17 cellular contexts compared by ENCODE assay signal in genomic region chr15:40796508-40796907, GRCh38. TPM values are rescaled to one million over a fixed set of nuclear protein-coding genes. Genes with fewer than 3 reads are reported as not detected.
A peak's percentile ranks its signal among the peaks of the same experiment; 100 is the strongest.
DNase-seq lines count a peak whose midpoint lies in the region; ATAC-seq and TF ChIP-seq lines count a peak whose summit lies in the region.
"Had no signal": no experiment of that assay in that cellular context is flagged by ENCODE, and none has a peak within 500 bp of the region (broad histone marks: within the 10 kb centered on the region; RNA-seq: fewer than 3 reads in every experiment).

No MANE protein-coding gene starts in this region.

- H3K27me3 Mint-ChIP-seq in GM23338 (ENCODE audit: insufficient read depth, low read depth, poor library complexity): peaks cover 9% of the 10 kb centered on the region
- H3K27me3 Mint-ChIP-seq: B cell; CD8-positive, alpha-beta memory T cell had no signal

- H3K36me3 ChIP-seq in GM23338 (ENCODE audit: insufficient read depth): no peaks in the 10 kb centered on the region
- peaks cover 4 to 12% of the 10 kb centered on the region in 2 donors for H3K36me3 ChIP-seq in psoas muscle (ENCODE audit: insufficient read depth in 1 of 2, low read depth in 1 of 2)
- H3K36me3 ChIP-seq in gastroesophageal sphincter: peaks cover 0 to 19% of the 10 kb centered on the region in 2 donors

- H3K4me1 ChIP-seq in GM23338 (ENCODE audit: insufficient read depth): peaks cover 50% of the 10 kb centered on the region
- H3K4me1 ChIP-seq in psoas muscle: peaks cover 14% of the 10 kb centered on the region
- H3K4me1 ChIP-seq in gastroesophageal sphincter: peaks cover 0 to 29% (median 2%) of the 10 kb centered on the region in 3 donors

- CTCF ChIA-PET in RWPE1 (lab: Yijun Ruan, JAX): interaction anchor here (1.2 kb wide), 1 partner anchor 62 kb away, joined by 5 read pairs; no protein-coding TSS in a partner anchor

- peaks cover 47% of the 10 kb centered on the region for H3K4me1 Mint-ChIP-seq in GM23338

- H3K79me2 ChIP-seq in GM23338 (replicated peaks; ENCODE audit: insufficient read depth): peaks cover 48% of the 10 kb centered on the region

- TF ChIP-seq EP300 in gastroesophageal sphincter (IDR thresholded peaks at IDR 0.05): no peak

- intact Hi-C loops in psoas muscle (cut with DNase I): no loop called here

- H3K9me3 Mint-ChIP-seq in GM23338: no peaks in the 10 kb centered on the region
- H3K9me3 Mint-ChIP-seq: CD8-positive, alpha-beta memory T cell had no signal

- no peak for TF ChIP-seq POLR2A in gastroesophageal sphincter (IDR thresholded peaks at IDR 0.05)

- H2AFZ ChIP-seq in GM23338: no peak overlapping the region

- H3K27ac ChIP-seq in GM23338 (ENCODE audit: low read depth) (peak overlapping the region; percentile 43; the same call in 1 of the 2 replicates), RWPE1 (peak overlapping the region; percentile 31), psoas muscle (peak overlapping the region; percentile 9), gastroesophageal sphincter (no peak overlapping the region)
- H3K27ac ChIP-seq: KMS-11 had no signal

- POLR2A ChIA-PET in RWPE1 (lab: Yijun Ruan, JAX; ENCODE audit: low non-redundant PET): no interaction called here

- no peaks in the 10 kb centered on the region for H3K27me3 ChIP-seq in GM23338 (ENCODE audit: insufficient read depth)
- H3K27me3 ChIP-seq in psoas muscle (ENCODE audit: insufficient read depth in 3 of 3, low read length in 2 of 3): no peaks in the 10 kb centered on the region
- no peaks in the 10 kb centered on the region for H3K27me3 ChIP-seq in gastroesophageal sphincter
- H3K27me3 ChIP-seq: MG63 had no signal

- H3K36me3 Mint-ChIP-seq in GM23338 (ENCODE audit: low read depth): peaks cover 17% of the 10 kb centered on the region; the same call in 2 of the 3 replicates

- H3K4me2 ChIP-seq in GM23338: peak overlapping the region; percentile 64
- H3K4me2 ChIP-seq: KMS-11 had no signal

- no peaks in the 10 kb centered on the region; the same call in 1 of the 2 replicates for H4K20me1 ChIP-seq in GM23338 (replicated peaks; ENCODE audit: insufficient read depth)

- no peaks in the 10 kb centered on the region for H3K9me2 ChIP-seq in GM23338 (ENCODE audit: insufficient read depth)

- WGBS in psoas muscle, 3 donors: 92 to 97% (median 95%) methylated on average over 4 of the region's 4 CpGs
- 90 to 93% methylated on average over 3 of the region's 4 CpGs for WGBS in gastroesophageal sphincter (ENCODE audit: low coverage in 1 of 2), 2 donors

- TF ChIP-seq CTCF in GM23338 (conservative IDR thresholded peaks at IDR 0.05; ENCODE audit: low read depth in 2 of 2): no peak
- TF ChIP-seq CTCF in RWPE1 (conservative IDR thresholded peaks at IDR 0.05; ENCODE audit: low read depth): no peak
- no peak for TF ChIP-seq CTCF in psoas muscle (IDR thresholded peaks at IDR 0.05)
- TF ChIP-seq CTCF in gastroesophageal sphincter (IDR thresholded peaks at IDR 0.05): no peak

- H3K9me3 ChIP-seq in psoas muscle (no peaks in the 10 kb centered on the region), gastroesophageal sphincter (no peaks in the 10 kb centered on the region)
- H3K9me3 ChIP-seq: MG63 had no signal

- DNase-seq in GM23338 (ENCODE audit: low spot score) (no peak), RWPE1 (ENCODE audit: low spot score) (no peak), dermis blood vessel endothelial cell (peak; percentile 19), psoas muscle (peak in 1 of 2 donors; percentile 3)
- DNase-seq: CD8-positive, alpha-beta memory T cell; GF-D8; MG63; NCI-H1436; NCI-H2029 treated with DMSO at 0.1 percent for 48 hours; NCI-H510A; NCI-H82; SIG-M5 had no signal

- H3K4me3 ChIP-seq in GM23338 (no peak overlapping the region), psoas muscle (no peak overlapping the region), gastroesophageal sphincter (no peak overlapping the region)
- H3K4me3 ChIP-seq: MG63 had no signal

- peaks cover 5% of the 10 kb centered on the region; the same call in 1 of the 2 replicates for H3F3A ChIP-seq in GM23338 (replicated peaks; ENCODE audit: low read depth)

- H3K27ac Mint-ChIP-seq in GM23338: peak overlapping the region; percentile 47; the same call in 1 of the 2 replicates
- H3K27ac Mint-ChIP-seq: B cell had no signal

- ATAC-seq in GM23338 (no peak), psoas muscle (no peak), gastroesophageal sphincter (no peak), HG03469 (IDR thresholded peaks at IDR 0.05; ENCODE audit: unreplicated experiment) (no peak), GM18517 (IDR thresholded peaks at IDR 0.05; ENCODE audit: unreplicated experiment) (no peak)

- no peak overlapping the region for H3K4me3 Mint-ChIP-seq in GM23338
- H3K4me3 Mint-ChIP-seq: B cell; CD8-positive, alpha-beta memory T cell had no signal

TF ChIP-seq in GM23338, 12 proteins besides CTCF, POLR2A, EP300 and RAD21 (continues in another document):
- TF ChIP-seq REST (IDR thresholded peaks at IDR 0.05; ENCODE audit: unreplicated experiment) (no peak), ETS1 (IDR thresholded peaks at IDR 0.05) (no peak), JUNB (IDR thresholded peaks at IDR 0.05; ENCODE audit: unreplicated experiment) (no peak)

RNA-seq across cellular contexts. Expression of gene ZFYVE19, which starts 10.4 kb away (rescaled TPM):
- 22.7 and 23.5 TPM in 2 replicates for total RNA-seq in GM23338 (2014; rRNA removed; shearing (Covaris generic))
- polyA plus RNA-seq in GM23338 (2016; fragmentation: Nextera tagmentation; extraction: Ambion mirVana): 8.5 and 9.8 TPM in 2 replicates
- total RNA-seq in dermis blood vessel endothelial cell: 32.3 and 47.5 TPM in 2 replicates
- 10 to 100 TPM in 2 of 4 donors, 1 to 10 TPM in 2; 9.1 to 12.4 (median 10.8) TPM for total RNA-seq in psoas muscle
- 10 to 100 TPM; 16.9 to 31.5 (median 25.4) TPM for polyA plus RNA-seq in psoas muscle
- 10 to 100 TPM; 13.3 to 25.5 (median 19.7) TPM for total RNA-seq in gastroesophageal sphincter

RNA-seq across cellular contexts. Expression of gene DNAJC17, which starts 10.8 kb away (rescaled TPM):
- total RNA-seq in GM23338 (2014; rRNA removed; shearing (Covaris generic)): 23.0 and 35.0 TPM in 2 replicates
- 77.6 and 81.6 TPM in 2 replicates for polyA plus RNA-seq in GM23338 (2016; fragmentation: Nextera tagmentation; extraction: Ambion mirVana)
- 21.6 and 61.4 TPM in 2 replicates for total RNA-seq in dermis blood vessel endothelial cell
- total RNA-seq in psoas muscle: 10 to 100 TPM in 3 of 4 donors, 1 to 10 TPM in 1; 8.9 to 18.5 (median 13.0) TPM
- polyA plus RNA-seq in psoas muscle: 10 to 100 TPM; 16.6 to 32.4 (median 32.0) TPM
- total RNA-seq in gastroesophageal sphincter: 10 to 100 TPM in 3 of 4 donors, 1 to 10 TPM in 1; 7.8 to 20.5 (median 17.8) TPM

RNA-seq across cellular contexts. Expression of gene C15orf62, which starts 26.7 kb away (rescaled TPM):
- 0.08 and 0.80 TPM in 2 replicates for total RNA-seq in GM23338 (2014; rRNA removed; shearing (Covaris generic))
- polyA plus RNA-seq in GM23338 (2016; fragmentation: Nextera tagmentation; extraction: Ambion mirVana) (0.16 and 0.68 TPM in 2 replicates), psoas muscle (under 1 TPM; 0.05 to 0.19 (median 0.07) TPM)
- total RNA-seq in dermis blood vessel endothelial cell (1.0 and 2.1 TPM in 2 replicates), psoas muscle (not detected), gastroesophageal sphincter (under 1 TPM; 0.16 to 0.42 (median 0.31) TPM)

RNA-seq across cellular contexts. Expression of gene PPP1R14D, which starts 32.0 kb away (rescaled TPM):
- total RNA-seq in GM23338 (2014; rRNA removed; shearing (Covaris generic)): not detected in 2 replicates
- polyA plus RNA-seq in GM23338 (2016; fragmentation: Nextera tagmentation; extraction: Ambion mirVana): not detected in 2 replicates
- not detected in 2 replicates for total RNA-seq in dermis blood vessel endothelial cell
- not detected for total RNA-seq in psoas muscle
- not detected for polyA plus RNA-seq in psoas muscle
- total RNA-seq in gastroesophageal sphincter: not detected
- total RNA-seq: B cell; CD8-positive, alpha-beta memory T cell had no signal
- polyA plus RNA-seq: CD8-positive, alpha-beta memory T cell had no signal

RNA-seq across cellular contexts. Expression of gene GCHFR, which starts 32.6 kb away (rescaled TPM):
- 44.2 and 45.4 TPM in 2 replicates for total RNA-seq in GM23338 (2014; rRNA removed; shearing (Covaris generic))
- polyA plus RNA-seq in GM23338 (2016; fragmentation: Nextera tagmentation; extraction: Ambion mirVana) (38.9 and 40.2 TPM in 2 replicates), psoas muscle (1 to 10 TPM; 4.3 to 6.7 (median 5.0) TPM)
- total RNA-seq in dermis blood vessel endothelial cell (29.5 and 30.6 TPM in 2 replicates), psoas muscle (1 to 10 TPM; 1.5 to 4.9 (median 2.9) TPM), gastroesophageal sphincter (10 to 100 TPM in 1 of 4 donors, 1 to 10 TPM in 3; 5.8 to 12.1 (median 6.9) TPM)

Comparison
In these comparisons a context has a peak if more than half of its experiments do, and no peak if none do; other contexts are left out.
1. H3K27ac ChIP-seq: peak in GM23338 (single experiment), RWPE1 (single experiment) and psoas muscle (single experiment); none in gastroesophageal sphincter (0 of 4).